ENCODE assay signal across 1 cellular context in genomic region chr5:1278656-1279442, GRCh38.
TF ChIP-seq lines count a peak whose summit lies in the region.

No MANE protein-coding gene starts in this region.

TF ChIP-seq in H1, 55 proteins besides CTCF, POLR2A, EP300 and RAD21:
- TF ChIP-seq CTBP2 (IDR thresholded peaks at IDR 0.05; ENCODE audit: borderline replicate concordance, insufficient read depth, insufficient read length, low read length) (no peak), EGR1 (IDR thresholded peaks at IDR 0.05; ENCODE audit: borderline replicate concordance, low read depth, low read length) (no peak), RXRA (IDR thresholded peaks at IDR 0.05; ENCODE audit: insufficient read depth, low read depth, low read length) (no peak), POU5F1 (IDR thresholded peaks at IDR 0.05; ENCODE audit: low read depth, low read length) (no peak), PHF8 (conservative IDR thresholded peaks at IDR 0.05; ENCODE audit: low read depth, low read length) (no peak), BRCA1 (IDR thresholded peaks at IDR 0.05; ENCODE audit: low read depth, low read length) (no peak)
TF ChIP-seq in H1: peak in this region for 0.
